Comparison of ENCODE assay signal across 8 cellular contexts in the genomic region with DNA sequence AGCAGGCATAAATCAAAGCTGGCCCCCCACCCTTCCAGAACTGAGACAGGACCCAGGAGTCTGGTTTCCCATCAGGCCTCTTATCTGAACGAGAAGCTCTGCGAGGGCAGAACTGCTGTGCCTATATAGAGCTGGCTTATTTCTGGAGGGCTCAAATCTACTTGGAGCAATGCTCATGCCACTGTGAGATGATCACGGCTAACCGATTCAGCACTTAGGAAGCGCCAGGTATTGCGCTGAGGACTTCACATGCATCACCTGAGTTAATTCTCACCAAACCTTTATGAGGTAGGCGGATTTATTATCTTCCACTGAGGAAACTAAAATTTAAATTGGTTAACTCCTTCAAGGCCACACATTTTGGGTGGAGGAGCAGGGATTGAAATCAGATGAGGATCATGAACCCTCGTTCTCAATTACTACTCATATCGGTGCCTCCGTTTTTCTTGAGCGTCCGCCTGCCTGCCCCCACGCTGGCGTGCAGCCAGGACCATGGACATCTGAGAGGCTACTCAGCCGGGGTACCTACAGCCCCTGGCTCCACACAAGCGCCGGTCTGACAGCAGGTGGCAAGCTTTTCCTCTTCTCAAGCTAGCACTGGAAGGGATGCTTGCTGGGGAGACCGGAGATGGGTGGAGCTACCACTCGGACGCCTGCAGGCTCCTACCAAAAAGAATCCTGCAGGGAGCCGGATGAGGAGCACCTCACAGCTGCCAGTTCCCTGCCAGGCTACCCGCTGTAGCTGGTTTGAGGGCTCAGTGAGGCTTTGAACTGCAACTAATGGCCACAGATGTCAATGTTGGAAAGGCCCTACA. TPM values are rescaled to one million over a fixed set of nuclear protein-coding genes. Genes with fewer than 3 reads are reported as not detected.
A peak's percentile ranks its signal among the peaks of the same experiment; 100 is the strongest.
DNase-seq lines count a peak whose midpoint lies in the region; ATAC-seq and TF ChIP-seq lines count a peak whose summit lies in the region.

No MANE protein-coding gene starts in this region.

- peak overlapping the region; percentile 98 for H3K4me3 Mint-ChIP-seq in activated naive CD8-positive, alpha-beta T cell treated with anti-CD3 and anti-CD28 coated beads, Interleukin-2, amount 50 U/mL, for 24 hours

- DNase-seq in NK-92 treated with Interleukin-12 subunit alpha and Interleukin-12 subunit beta, amount 100 ng/mL, for 24 hours (lab: John Stamatoyannopoulos, UW), result peak; percentile 30
- DNase-seq in NK-92 (lab: John Stamatoyannopoulos, UW; ENCODE audit: unreplicated experiment) (no peak), NCI-H1092 treated with DMSO at 0.1 percent for 48 hours (lab: John Stamatoyannopoulos, UW) (peak; percentile 82), Right ventricle myocardium superior (peak; percentile 83), ovary (peak; percentile 75 to 85 (median 81)), ureter (ENCODE audit: low spot score) (peak; percentile 79)
- peak; percentile 66 for DNase-seq in activated naive CD8-positive, alpha-beta T cell treated with anti-CD3 and anti-CD28 coated beads, Interleukin-2, amount 50 U/mL, for 24 hours

- H3K36me3 ChIP-seq in ovary, result no peaks in the 10 kb centered on the region

- peaks cover 16% of the 10 kb centered on the region for H3K36me3 Mint-ChIP-seq in activated naive CD8-positive, alpha-beta T cell treated with anti-CD3 and anti-CD28 coated beads, Interleukin-2, amount 50 U/mL, for 24 hours (ENCODE audit: low read depth)

- H3K27me3 Mint-ChIP-seq in activated naive CD8-positive, alpha-beta T cell treated with anti-CD3 and anti-CD28 coated beads, Interleukin-2, amount 50 U/mL, for 24 hours, result peaks cover 2% of the 10 kb centered on the region

- no peaks in the 10 kb centered on the region for H3K9me3 Mint-ChIP-seq in activated naive CD8-positive, alpha-beta T cell treated with anti-CD3 and anti-CD28 coated beads, Interleukin-2, amount 50 U/mL, for 24 hours

- no peaks in the 10 kb centered on the region for H3K9me3 ChIP-seq in ovary

- peak overlapping the region; percentile 67 for H3K4me3 ChIP-seq in ovary

- peak in 2 of 3 donors; percentile 16 to 29 for TF ChIP-seq CTCF in ovary (IDR thresholded peaks at IDR 0.05)

- no peaks in the 10 kb centered on the region for H3K27me3 ChIP-seq in ovary

- no peak for TF ChIP-seq EP300 in ovary (IDR thresholded peaks at IDR 0.05)

- 17 to 21% (median 19%) methylated on average over 22 of the region's 22 CpGs for WGBS in ovary, 3 donors

- no peak for TF ChIP-seq POLR2A in ovary (IDR thresholded peaks at IDR 0.05)

- H3K27ac Mint-ChIP-seq in activated naive CD8-positive, alpha-beta T cell treated with anti-CD3 and anti-CD28 coated beads, Interleukin-2, amount 50 U/mL, for 24 hours, result peak overlapping the region; percentile 99

- peak overlapping the region; percentile 99 to 100 for H3K27ac ChIP-seq in ovary

- peaks cover 34% of the 10 kb centered on the region for H3K4me1 Mint-ChIP-seq in activated naive CD8-positive, alpha-beta T cell treated with anti-CD3 and anti-CD28 coated beads, Interleukin-2, amount 50 U/mL, for 24 hours

- intact Hi-C loops in Right ventricle myocardium superior (cut with DNase I), result loop anchor here (5.0 to 10.0 kb wide), 2 partner anchors 41 to 889 kb away; partner anchors contain the start of genes CTSA and NEURL2
- intact Hi-C loops in ovary (cut with DNase I), result loop anchor here in 2 of 4 donors (1.0 to 5.0 kb wide), 4 partner anchors 37 to 97 kb away; partner anchors contain the start of genes CTSA (in 2 of the 2) and NEURL2 (in 2 of the 2)

- ATAC-seq in SK-N-SH treated with all-trans-retinoic acid at 6 μM for 48 hours (peak; percentile 68), Right ventricle myocardium superior (ENCODE audit: poor library complexity) (peak; percentile 43)
- ATAC-seq in activated naive CD8-positive, alpha-beta T cell treated with anti-CD3 and anti-CD28 coated beads, Interleukin-2, amount 50 U/mL, for 24 hours, result peak; percentile 17

- H3K4me1 ChIP-seq in ovary (ENCODE audit: insufficient read depth), result peaks cover 2% of the 10 kb centered on the region

TF ChIP-seq in SK-N-SH treated with all-trans-retinoic acid at 6 μM for 48 hours, 23 proteins besides CTCF, POLR2A, EP300 and RAD21:
- TF ChIP-seq PPARA (CRISPR knock-in tag; IDR thresholded peaks at IDR 0.05; ENCODE audit: borderline replicate concordance), result 0 out of 2 replicates have a peak, but pooled peaks have one; percentile 25
- TF ChIP-seq CSRNP3 (CRISPR knock-in tag; IDR thresholded peaks at IDR 0.05), result no peak
- no peak for TF ChIP-seq PATZ1 (CRISPR knock-in tag; IDR thresholded peaks at IDR 0.05; ENCODE audit: borderline replicate concordance)
- no peak for TF ChIP-seq ISL1 (CRISPR knock-in tag; IDR thresholded peaks at IDR 0.05)
- 0 out of 2 replicates have a peak, but pooled peaks have one; percentile 11 for TF ChIP-seq ARNTL (CRISPR knock-in tag; IDR thresholded peaks at IDR 0.05; ENCODE audit: borderline replicate concordance, low read depth)
- TF ChIP-seq ZFP3 (CRISPR knock-in tag; IDR thresholded peaks at IDR 0.05), result no peak
- TF ChIP-seq ZNF70 (CRISPR knock-in tag; IDR thresholded peaks at IDR 0.05), result peak; percentile 87
TF ChIP-seq in SK-N-SH treated with all-trans-retinoic acid at 6 μM for 48 hours: peak in this region for 3.

RNA-seq across cellular contexts. Expression of gene PCIF1, which starts 1.0 kb away (rescaled TPM):
- 21.8 TPM for total RNA-seq in Right ventricle myocardium superior
- 10 to 100 TPM; 34.5 to 73.7 (median 59.8) TPM for total RNA-seq in ovary
- 10 to 100 TPM; 14.6 to 48.2 TPM for polyA plus RNA-seq in ovary
- total RNA-seq in ureter, result 37.5 TPM

RNA-seq across cellular contexts. Expression of gene PLTP, which starts 21.5 kb away (rescaled TPM):
- total RNA-seq in Right ventricle myocardium superior (118 TPM), ovary (100 to 1,000 TPM in 4 of 7 donors, 10 to 100 TPM in 3; 83.5 to 266 (median 138) TPM), ureter (101 TPM)
- 100 to 1,000 TPM in 1 of 2 donors, 10 to 100 TPM in 1; 85.7 to 188 TPM for polyA plus RNA-seq in ovary

RNA-seq across cellular contexts. Expression of gene ZNF335, which starts 38.6 kb away (rescaled TPM):
- 7.6 TPM for total RNA-seq in Right ventricle myocardium superior
- 10 to 100 TPM; 14.2 to 25.7 (median 20.0) TPM for total RNA-seq in ovary
- 10 to 100 TPM in 1 of 2 donors, 1 to 10 TPM in 1; 3.5 to 15.7 TPM for polyA plus RNA-seq in ovary
- 23.9 TPM for total RNA-seq in ureter

RNA-seq across cellular contexts. Expression of gene CTSA, which starts 42.3 kb away (rescaled TPM):
- 113 TPM for total RNA-seq in Right ventricle myocardium superior
- 100 to 1,000 TPM in 4 of 7 donors, 10 to 100 TPM in 3; 45.0 to 156 (median 110) TPM for total RNA-seq in ovary
- 100 to 1,000 TPM in 1 of 2 donors, 10 to 100 TPM in 1; 81.6 to 210 TPM for polyA plus RNA-seq in ovary
- 98.0 TPM for total RNA-seq in ureter

RNA-seq across cellular contexts. Expression of gene NEURL2, which starts 42.4 kb away (rescaled TPM):
- 6.5 TPM for total RNA-seq in Right ventricle myocardium superior
- 10 to 100 TPM; 10.1 to 28.7 (median 12.5) TPM for total RNA-seq in ovary
- 10 to 100 TPM in 1 of 2 donors, 1 to 10 TPM in 1; 1.5 to 11.8 TPM for polyA plus RNA-seq in ovary
- total RNA-seq in ureter, result 17.9 TPM

Comparison
In these comparisons a context has a peak if more than half of its experiments do, and no peak if none do; other contexts are left out.
1. ATAC-seq: peak in every context shown above with its lines; median percentile 68 in SK-N-SH treated with all-trans-retinoic acid at 6 μM for 48 hours; 43 in Right ventricle myocardium superior; 17 in activated naive CD8-positive, alpha-beta T cell treated with anti-CD3 and anti-CD28 coated beads, Interleukin-2, amount 50 U/mL, for 24 hours.